Comparison of ENCODE assay signal across 8 cellular contexts in the genomic region with DNA sequence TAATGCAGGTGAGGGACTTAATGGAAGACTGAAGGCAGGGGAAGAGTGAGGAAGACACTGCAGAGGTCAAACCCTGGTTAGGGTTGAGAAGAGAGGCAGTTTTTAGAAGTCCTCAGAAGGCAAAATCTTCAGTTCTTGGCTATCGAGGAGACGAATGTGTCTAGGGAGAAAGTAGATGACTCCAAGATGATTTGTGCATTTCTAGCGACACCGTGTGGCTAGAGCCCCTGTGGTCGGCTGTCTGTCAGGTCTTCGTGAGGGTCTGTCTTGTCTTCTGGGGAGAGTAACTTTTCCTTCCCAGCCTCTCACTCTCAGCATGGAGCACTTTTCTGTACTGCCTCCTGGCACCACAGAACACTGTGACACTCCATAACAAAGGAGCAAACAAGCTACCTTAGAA.
DNase-seq lines count a peak whose midpoint lies in the region; ATAC-seq and TF ChIP-seq lines count a peak whose summit lies in the region.

No MANE protein-coding gene starts in this region.

- POLR2A ChIA-PET in HEK293T (lab: Yijun Ruan, JAX) = no interaction called here

- H3K4me1 ChIP-seq in aorta (ENCODE audit: control insufficient read depth in 1 of 2, insufficient read depth in 2 of 2, low read length in 2 of 2) = peaks cover 0 to 2% of the 10 kb centered on the region in 2 donors

- DNase-seq in GF-D8 (lab: John Stamatoyannopoulos, UW) (peak; percentile 11), HEK293T (ENCODE audit: extremely low spot score) (peak; percentile 53), SKM-1 treated with dmso at 0.1 percent for 144 hours (lab: John Stamatoyannopoulos, UW; ENCODE audit: unreplicated experiment) (peak; percentile 59), left ventricle myocardium superior (peak; percentile 28), aorta (no peak), NCI-H2081 treated with DMSO at 0.1 percent for 48 hours (lab: John Stamatoyannopoulos, UW) (no peak)

- H3K36me3 ChIP-seq in aorta (ENCODE audit: control insufficient read depth in 1 of 2, insufficient read depth in 2 of 2, low read length in 1 of 2) = no peaks in the 10 kb centered on the region

- no peak overlapping the region for H3K27ac ChIP-seq in aorta (ENCODE audit: low read depth in 1 of 2, low read length in 2 of 2)

- ATAC-seq in left ventricle myocardium superior (no peak), aorta (ENCODE audit: low FRiP score) (peak; percentile 62), HG03442 (IDR thresholded peaks at IDR 0.05; ENCODE audit: unreplicated experiment) (no peak), GM19328 (IDR thresholded peaks at IDR 0.05; ENCODE audit: unreplicated experiment) (no peak)

- WGBS in aorta, 2 donors = 8 to 10% methylated on average over 6 of the region's 6 CpGs

- H3K4me3 ChIP-seq in aorta (ENCODE audit: low read length in 2 of 2) = no peak overlapping the region

- CTCF ChIA-PET in HEK293T (lab: Yijun Ruan, JAX) = interaction anchor here (0.6 to 2.5 kb wide), 3 partner anchors 142 to 366 kb away, joined by 3 to 19 read pairs (median 5); no protein-coding TSS in a partner anchor

- no peaks in the 10 kb centered on the region for H3K27me3 ChIP-seq in aorta (ENCODE audit: control insufficient read depth in 1 of 2, insufficient read depth in 2 of 2, low read length in 1 of 2)

- no peaks in the 10 kb centered on the region for H3K9me3 ChIP-seq in aorta (ENCODE audit: control insufficient read depth, low read length)

- intact Hi-C loops in left ventricle myocardium superior (cut with micrococcal nuclease) = no loop called here
- intact Hi-C loops in aorta (cut with DNase I) = loop anchor here (2.0 to 5.0 kb wide), 2 partner anchors 141 to 142 kb away; no protein-coding TSS in a partner anchor

TF ChIP-seq in HEK293T, 16 proteins besides CTCF, POLR2A, EP300 and RAD21:
- TF ChIP-seq BHLHE40 (IDR thresholded peaks at IDR 0.05; ENCODE audit: borderline replicate concordance) (no peak), FOXK2 (IDR thresholded peaks at IDR 0.05) (no peak), SUZ12 (IDR thresholded peaks at IDR 0.05) (no peak), LEF1 (IDR thresholded peaks at IDR 0.05; ENCODE audit: borderline replicate concordance) (no peak), SP1 (IDR thresholded peaks at IDR 0.05) (no peak), ZNF384 (IDR thresholded peaks at IDR 0.05) (no peak), TARDBP (IDR thresholded peaks at IDR 0.05) (no peak), FOXM1 (IDR thresholded peaks at IDR 0.05; ENCODE audit: borderline replicate concordance) (no peak), FOXA1 (IDR thresholded peaks at IDR 0.05) (no peak), CTBP1 (IDR thresholded peaks at IDR 0.05; ENCODE audit: borderline replicate concordance) (no peak), HDGF (IDR thresholded peaks at IDR 0.05; ENCODE audit: borderline replicate concordance) (no peak), ARNT (IDR thresholded peaks at IDR 0.05) (no peak), L3MBTL2 (conservative IDR thresholded peaks at IDR 0.05) (no peak)
- TF ChIP-seq, protein P1, sequence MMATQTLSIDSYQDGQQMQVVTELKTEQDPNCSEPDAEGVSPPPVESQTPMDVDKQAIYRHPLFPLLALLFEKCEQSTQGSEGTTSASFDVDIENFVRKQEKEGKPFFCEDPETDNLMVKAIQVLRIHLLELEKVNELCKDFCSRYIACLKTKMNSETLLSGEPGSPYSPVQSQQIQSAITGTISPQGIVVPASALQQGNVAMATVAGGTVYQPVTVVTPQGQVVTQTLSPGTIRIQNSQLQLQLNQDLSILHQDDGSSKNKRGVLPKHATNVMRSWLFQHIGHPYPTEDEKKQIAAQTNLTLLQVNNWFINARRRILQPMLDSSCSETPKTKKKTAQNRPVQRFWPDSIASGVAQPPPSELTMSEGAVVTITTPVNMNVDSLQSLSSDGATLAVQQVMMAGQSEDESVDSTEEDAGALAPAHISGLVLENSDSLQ (IDR thresholded peaks at IDR 0.05) = no peak

Comparison
In these comparisons a context has a peak if more than half of its experiments do, and no peak if none do; other contexts are left out.
1. DNase-seq: peak in GF-D8 (single experiment), HEK293T (single experiment), SKM-1 treated with dmso at 0.1 percent for 144 hours (single experiment) and left ventricle myocardium superior (single experiment); none in aorta (0 of 2) and NCI-H2081 treated with DMSO at 0.1 percent for 48 hours (single experiment).